9 cellular contexts compared by ENCODE assay signal in the genomic region with DNA sequence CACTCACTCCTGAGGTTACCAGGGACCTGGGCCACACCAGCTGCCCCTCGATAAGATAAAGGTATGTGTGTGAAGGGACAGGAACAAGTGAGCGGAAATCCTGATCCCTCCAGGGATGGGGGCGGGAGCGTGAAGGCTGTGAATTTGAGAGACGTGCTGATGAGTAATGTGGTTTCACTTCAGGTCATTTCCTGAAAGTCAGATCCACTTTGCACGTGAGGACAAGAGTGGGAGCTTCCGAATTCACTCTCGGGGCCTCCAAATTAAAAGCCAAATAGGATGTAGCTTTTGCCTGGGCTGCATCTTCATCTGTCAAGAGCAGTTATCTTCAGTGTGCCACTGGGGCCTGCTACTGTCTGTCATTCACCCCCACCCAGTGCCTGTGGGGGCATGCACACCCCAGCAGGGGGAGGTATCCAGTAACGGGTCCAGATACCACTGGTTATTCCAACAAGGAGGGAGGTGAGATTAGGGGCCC.
DNase-seq lines count a peak whose midpoint lies in the region; ATAC-seq and TF ChIP-seq lines count a peak whose summit lies in the region.
"Had no signal": no experiment of that assay in that cellular context is flagged by ENCODE, and none has a peak within 500 bp of the region (broad histone marks: within the 10 kb centered on the region; RNA-seq: fewer than 3 reads in every experiment).

No MANE protein-coding gene starts in this region.

- ATAC-seq in SK-N-SH treated with all-trans-retinoic acid at 6 μM for 48 hours (peak; percentile 53), GM19351 (IDR thresholded peaks at IDR 0.05; ENCODE audit: unreplicated experiment) (no peak)

- DNase-seq in NCI-H82 (lab: John Stamatoyannopoulos, UW) (peak; percentile 49), NCI-H82 treated with DMSO at 0.1 percent for 48 hours (lab: John Stamatoyannopoulos, UW; ENCODE audit: unreplicated experiment) (no peak), erythroblast (lab: John Stamatoyannopoulos, UW) (peak; percentile 18 to 33), NCI-H146 treated with DMSO at 0.1 percent for 48 hours (lab: John Stamatoyannopoulos, UW; ENCODE audit: unreplicated experiment) (no peak), cerebellar cortex (ENCODE audit: low spot score) (no peak)
- peak; percentile 16 to 45 for DNase-seq in stimulated activated CD8-positive, alpha-beta memory T cell treated with anti-CD3 and anti-CD28 coated beads, Interleukin-2, amount 100 ng/mL, for 48 hours (ENCODE audit: low read depth in 2 of 2)
- DNase-seq: NCI-H2171 had no signal

- no peak for TF ChIP-seq POLR2A in erythroblast (IDR thresholded peaks at IDR 0.05; ENCODE audit: low read length)

TF ChIP-seq in SK-N-SH treated with all-trans-retinoic acid at 6 μM for 48 hours, 23 proteins besides CTCF, POLR2A, EP300 and RAD21:
- no peak for TF ChIP-seq PPARA (CRISPR knock-in tag; IDR thresholded peaks at IDR 0.05; ENCODE audit: borderline replicate concordance)
- TF ChIP-seq, protein P1, sequence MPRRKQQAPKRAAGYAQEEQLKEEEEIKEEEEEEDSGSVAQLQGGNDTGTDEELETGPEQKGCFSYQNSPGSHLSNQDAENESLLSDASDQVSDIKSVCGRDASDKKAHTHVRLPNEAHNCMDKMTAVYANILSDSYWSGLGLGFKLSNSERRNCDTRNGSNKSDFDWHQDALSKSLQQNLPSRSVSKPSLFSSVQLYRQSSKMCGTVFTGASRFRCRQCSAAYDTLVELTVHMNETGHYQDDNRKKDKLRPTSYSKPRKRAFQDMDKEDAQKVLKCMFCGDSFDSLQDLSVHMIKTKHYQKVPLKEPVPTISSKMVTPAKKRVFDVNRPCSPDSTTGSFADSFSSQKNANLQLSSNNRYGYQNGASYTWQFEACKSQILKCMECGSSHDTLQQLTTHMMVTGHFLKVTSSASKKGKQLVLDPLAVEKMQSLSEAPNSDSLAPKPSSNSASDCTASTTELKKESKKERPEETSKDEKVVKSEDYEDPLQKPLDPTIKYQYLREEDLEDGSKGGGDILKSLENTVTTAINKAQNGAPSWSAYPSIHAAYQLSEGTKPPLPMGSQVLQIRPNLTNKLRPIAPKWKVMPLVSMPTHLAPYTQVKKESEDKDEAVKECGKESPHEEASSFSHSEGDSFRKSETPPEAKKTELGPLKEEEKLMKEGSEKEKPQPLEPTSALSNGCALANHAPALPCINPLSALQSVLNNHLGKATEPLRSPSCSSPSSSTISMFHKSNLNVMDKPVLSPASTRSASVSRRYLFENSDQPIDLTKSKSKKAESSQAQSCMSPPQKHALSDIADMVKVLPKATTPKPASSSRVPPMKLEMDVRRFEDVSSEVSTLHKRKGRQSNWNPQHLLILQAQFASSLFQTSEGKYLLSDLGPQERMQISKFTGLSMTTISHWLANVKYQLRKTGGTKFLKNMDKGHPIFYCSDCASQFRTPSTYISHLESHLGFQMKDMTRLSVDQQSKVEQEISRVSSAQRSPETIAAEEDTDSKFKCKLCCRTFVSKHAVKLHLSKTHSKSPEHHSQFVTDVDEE (CRISPR knock-in tag; IDR thresholded peaks at IDR 0.05), result no peak
- TF ChIP-seq GLIS3 (CRISPR knock-in tag; IDR thresholded peaks at IDR 0.05), result no peak
- TF ChIP-seq SNAI2 (CRISPR knock-in tag; IDR thresholded peaks at IDR 0.05), result no peak
- TF ChIP-seq, protein P2, sequence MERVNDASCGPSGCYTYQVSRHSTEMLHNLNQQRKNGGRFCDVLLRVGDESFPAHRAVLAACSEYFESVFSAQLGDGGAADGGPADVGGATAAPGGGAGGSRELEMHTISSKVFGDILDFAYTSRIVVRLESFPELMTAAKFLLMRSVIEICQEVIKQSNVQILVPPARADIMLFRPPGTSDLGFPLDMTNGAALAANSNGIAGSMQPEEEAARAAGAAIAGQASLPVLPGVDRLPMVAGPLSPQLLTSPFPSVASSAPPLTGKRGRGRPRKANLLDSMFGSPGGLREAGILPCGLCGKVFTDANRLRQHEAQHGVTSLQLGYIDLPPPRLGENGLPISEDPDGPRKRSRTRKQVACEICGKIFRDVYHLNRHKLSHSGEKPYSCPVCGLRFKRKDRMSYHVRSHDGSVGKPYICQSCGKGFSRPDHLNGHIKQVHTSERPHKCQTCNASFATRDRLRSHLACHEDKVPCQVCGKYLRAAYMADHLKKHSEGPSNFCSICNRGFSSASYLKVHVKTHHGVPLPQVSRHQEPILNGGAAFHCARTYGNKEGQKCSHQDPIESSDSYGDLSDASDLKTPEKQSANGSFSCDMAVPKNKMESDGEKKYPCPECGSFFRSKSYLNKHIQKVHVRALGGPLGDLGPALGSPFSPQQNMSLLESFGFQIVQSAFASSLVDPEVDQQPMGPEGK (CRISPR knock-in tag; IDR thresholded peaks at IDR 0.05; ENCODE audit: borderline replicate concordance), result no peak
- TF ChIP-seq, protein P3, sequence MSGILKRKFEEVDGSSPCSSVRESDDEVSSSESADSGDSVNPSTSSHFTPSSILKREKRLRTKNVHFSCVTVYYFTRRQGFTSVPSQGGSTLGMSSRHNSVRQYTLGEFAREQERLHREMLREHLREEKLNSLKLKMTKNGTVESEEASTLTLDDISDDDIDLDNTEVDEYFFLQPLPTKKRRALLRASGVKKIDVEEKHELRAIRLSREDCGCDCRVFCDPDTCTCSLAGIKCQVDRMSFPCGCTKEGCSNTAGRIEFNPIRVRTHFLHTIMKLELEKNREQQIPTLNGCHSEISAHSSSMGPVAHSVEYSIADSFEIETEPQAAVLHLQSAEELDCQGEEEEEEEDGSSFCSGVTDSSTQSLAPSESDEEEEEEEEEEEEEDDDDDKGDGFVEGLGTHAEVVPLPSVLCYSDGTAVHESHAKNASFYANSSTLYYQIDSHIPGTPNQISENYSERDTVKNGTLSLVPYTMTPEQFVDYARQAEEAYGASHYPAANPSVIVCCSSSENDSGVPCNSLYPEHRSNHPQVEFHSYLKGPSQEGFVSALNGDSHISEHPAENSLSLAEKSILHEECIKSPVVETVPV (CRISPR knock-in tag; IDR thresholded peaks at IDR 0.05), result no peak
- no peak for TF ChIP-seq ESRRG (CRISPR knock-in tag; IDR thresholded peaks at IDR 0.05)
TF ChIP-seq in SK-N-SH treated with all-trans-retinoic acid at 6 μM for 48 hours: peak in this region for 0.

Comparison
In these comparisons a context has a peak if more than half of its experiments do, and no peak if none do; other contexts are left out.
1. DNase-seq: peak in NCI-H82 (single experiment), erythroblast (2 of 2) and stimulated activated CD8-positive, alpha-beta memory T cell treated with anti-CD3 and anti-CD28 coated beads, Interleukin-2, amount 100 ng/mL, for 48 hours (2 of 2); none in NCI-H82 treated with DMSO at 0.1 percent for 48 hours (single experiment), NCI-H146 treated with DMSO at 0.1 percent for 48 hours (single experiment) and cerebellar cortex (single experiment).